In the genomic region with DNA sequence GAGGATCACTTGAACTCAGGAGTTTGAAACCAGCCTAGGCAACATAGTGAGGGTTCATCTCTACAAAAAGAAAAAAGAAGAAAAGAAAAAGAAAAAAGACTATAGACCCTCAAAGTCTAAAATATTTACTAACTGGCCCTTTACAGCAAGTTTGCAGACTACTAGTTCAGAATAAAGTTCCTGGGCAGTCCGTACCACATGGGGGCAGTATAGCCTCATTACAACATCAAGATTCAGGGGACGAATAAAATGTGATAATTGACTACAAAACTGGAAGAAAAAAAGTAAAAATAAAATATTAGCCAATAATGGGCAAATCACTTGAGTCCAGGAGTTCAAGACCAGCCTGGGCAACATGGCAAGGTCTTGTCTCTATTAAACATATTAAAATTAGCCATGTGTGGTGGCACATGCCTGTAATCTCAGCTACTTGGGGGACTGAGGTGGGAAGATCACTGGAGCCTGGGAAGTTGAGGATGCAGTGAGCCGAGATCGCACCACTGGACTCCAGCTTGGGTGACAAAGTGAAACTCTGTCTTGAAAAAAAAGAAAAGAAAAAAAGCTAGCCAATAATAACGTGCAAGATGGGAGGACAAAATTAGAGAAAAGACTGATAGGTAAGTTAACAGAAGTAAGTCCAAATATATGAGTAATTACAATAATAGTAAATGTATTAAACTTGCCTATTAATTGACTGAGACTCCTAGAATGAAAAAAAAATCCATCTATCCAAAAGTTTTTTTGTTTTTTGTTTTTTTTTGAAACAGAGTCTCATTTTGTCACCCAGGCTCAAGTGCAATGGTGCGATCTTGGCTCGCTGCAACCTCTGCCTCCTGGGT, we compare ENCODE assay signal across 8 cellular contexts.
A peak's percentile ranks its signal among the peaks of the same experiment; 100 is the strongest.
DNase-seq lines count a peak whose midpoint lies in the region; ATAC-seq and TF ChIP-seq lines count a peak whose summit lies in the region.

No MANE protein-coding gene starts in this region.

- H3K36me3 Mint-ChIP-seq in natural killer cell, result no peaks in the 10 kb centered on the region
- H3K36me3 Mint-ChIP-seq in natural killer cell treated with Interleukin-12 subunit alpha and Interleukin-12 subunit beta and Interleukin-15 and Interleukin-18, amount 100 ng/mL, for 72 hours, result peaks cover 6% of the 10 kb centered on the region

- peak; percentile 24 for DNase-seq in natural killer cell
- DNase-seq in natural killer cell treated with Interleukin-12 subunit alpha and Interleukin-12 subunit beta and Interleukin-15 and Interleukin-18, amount 100 ng/mL, for 72 hours (ENCODE audit: low spot score), result no peak
- DNase-seq in NCI-H526 (lab: John Stamatoyannopoulos, UW), result peak; percentile 27 to 74
- DNase-seq in activated T-cell treated with anti-CD3 and anti-CD28 coated beads for 1 hour (ENCODE audit: low read depth), result peak; percentile 45
- peak; percentile 22 for DNase-seq in glomerular visceral epithelial cell (ENCODE audit: extremely low spot score)
- peak; percentile 16 to 31 (median 24) for DNase-seq in stimulated activated CD4-positive, alpha-beta T cell treated with anti-CD3 and anti-CD28 coated beads, TNF-alpha, amount 100 ng/mL, for 24 hours (ENCODE audit: low read depth in 3 of 3)

- ATAC-seq in natural killer cell (peak in 2 of 3 donors; percentile 53 to 56), GM21529 (IDR thresholded peaks at IDR 0.05; ENCODE audit: unreplicated experiment) (no peak), GM18873 (IDR thresholded peaks at IDR 0.05; ENCODE audit: low FRiP score, unreplicated experiment) (no peak)
- ATAC-seq in natural killer cell treated with Interleukin-12 subunit alpha and Interleukin-12 subunit beta and Interleukin-15 and Interleukin-18, amount 100 ng/mL, for 72 hours, result no peak

- H3K4me1 Mint-ChIP-seq in natural killer cell, result no peaks in the 10 kb centered on the region
- H3K4me1 Mint-ChIP-seq in natural killer cell treated with Interleukin-12 subunit alpha and Interleukin-12 subunit beta and Interleukin-15 and Interleukin-18, amount 100 ng/mL, for 72 hours (ENCODE audit: low read depth in 2 of 2), result no peaks in the 10 kb centered on the region

- H3K27me3 Mint-ChIP-seq in natural killer cell (ENCODE audit: low read depth in 2 of 2), result peaks cover 0 to 10% of the 10 kb centered on the region in 2 donors
- H3K27me3 Mint-ChIP-seq in natural killer cell treated with Interleukin-12 subunit alpha and Interleukin-12 subunit beta and Interleukin-15 and Interleukin-18, amount 100 ng/mL, for 72 hours, result peaks cover 18 to 21% of the 10 kb centered on the region in 2 donors

- intact Hi-C loops in natural killer cell (cut with micrococcal nuclease), result loop anchor here (1.0 kb wide), 2 partner anchors 45 to 236 kb away; no protein-coding TSS in a partner anchor

- H3K9me3 Mint-ChIP-seq in natural killer cell, result peaks cover 0 to 3% of the 10 kb centered on the region in 2 donors
- no peaks in the 10 kb centered on the region for H3K9me3 Mint-ChIP-seq in natural killer cell treated with Interleukin-12 subunit alpha and Interleukin-12 subunit beta and Interleukin-15 and Interleukin-18, amount 100 ng/mL, for 72 hours

- H3K27ac Mint-ChIP-seq in natural killer cell, result no peak overlapping the region
- H3K27ac Mint-ChIP-seq in natural killer cell treated with Interleukin-12 subunit alpha and Interleukin-12 subunit beta and Interleukin-15 and Interleukin-18, amount 100 ng/mL, for 72 hours, result no peak overlapping the region

- TF ChIP-seq CTCF in natural killer cell (IDR thresholded peaks at IDR 0.05), result peak; percentile 66

- H3K4me3 Mint-ChIP-seq in natural killer cell, result no peak overlapping the region
- no peak overlapping the region for H3K4me3 Mint-ChIP-seq in natural killer cell treated with Interleukin-12 subunit alpha and Interleukin-12 subunit beta and Interleukin-15 and Interleukin-18, amount 100 ng/mL, for 72 hours

Comparison
In these comparisons a context has a peak if more than half of its experiments do, and no peak if none do; other contexts are left out.
1. ATAC-seq: peak in natural killer cell (2 of 3); none in natural killer cell treated with Interleukin-12 subunit alpha and Interleukin-12 subunit beta and Interleukin-15 and Interleukin-18, amount 100 ng/mL, for 72 hours (0 of 2), GM21529 (single experiment) and GM18873 (single experiment).